ENCODE assay signal across 11 cellular contexts in genomic region chr14:38856798-38857197, GRCh38.
"Had no signal": no experiment of that assay in that cellular context is flagged by ENCODE, and none has a peak within 500 bp of the region (broad histone marks: within the 10 kb centered on the region; RNA-seq: fewer than 3 reads in every experiment).

No MANE protein-coding gene starts in this region.

- DNase-seq: GM23248, GOT3, H7, H9, HCEC 1CT, HFFc6 had no signal

- FAIRE-seq: H1, H54 had no signal

- H3K9me3 ChIP-seq: HAP-1 had no signal

- H3K4me2 ChIP-seq: GM23338 had no signal

- H2AFZ ChIP-seq: GM23248, GM23338 had no signal

- H3K4me1 ChIP-seq: HAP-1 had no signal

- H3K27ac ChIP-seq: GM23248 had no signal

- H3K9ac ChIP-seq: GM23248 had no signal

- ATAC-seq: GM23338, HCT116 had no signal

- H3K36me3 ChIP-seq: HAP-1 had no signal

- H3K4me3 ChIP-seq: GM23248, GM23338, HAP-1 had no signal
